In genomic region chr15:82298520-82298919, GRCh38 we compare ENCODE assay signal across 10 cellular contexts. TPM values are rescaled to one million over a fixed set of nuclear protein-coding genes. Genes with fewer than 3 reads are reported as not detected.
DNase-seq lines count a peak whose midpoint lies in the region; ATAC-seq and TF ChIP-seq lines count a peak whose summit lies in the region.
"Had no signal": no experiment of that assay in that cellular context is flagged by ENCODE, and none has a peak within 500 bp of the region (broad histone marks: within the 10 kb centered on the region; RNA-seq: fewer than 3 reads in every experiment).

No MANE protein-coding gene starts in this region.

- H3K4me3 Mint-ChIP-seq in glutamatergic neuron (ENCODE audit: unreplicated experiment) = no peak overlapping the region

- H3K36me3 ChIP-seq in esophagus muscularis mucosa = no peaks in the 10 kb centered on the region
- H3K36me3 ChIP-seq: adrenal gland had no signal

- intact Hi-C loops in esophagus muscularis mucosa (cut with DNase I) = no loop called here

- peaks cover 0 to 4% (median 0%) of the 10 kb centered on the region in 4 donors for H3K4me1 ChIP-seq in esophagus muscularis mucosa
- H3K4me1 ChIP-seq: adrenal gland, Caco-2 had no signal

- DNase-seq in activated T-cell treated with anti-CD3 and anti-CD28 coated beads for 4 hours = peak; percentile 11
- DNase-seq in esophagus muscularis mucosa (ENCODE audit: extremely low spot score) = peak; percentile 62
- DNase-seq in stimulated activated CD4-positive, alpha-beta T cell treated with anti-CD3 and anti-CD28 coated beads, TNF-alpha, amount 100 ng/mL, for 24 hours (ENCODE audit: low read depth in 3 of 3) = peak; percentile 14 to 49 (median 15)
- no peak for DNase-seq in glutamatergic neuron
- no peak for DNase-seq in SW480 (ENCODE audit: low spot score)
- no peak for DNase-seq in omental fat pad (ENCODE audit: low spot score)
- DNase-seq: Caco-2 had no signal

- peak; percentile 50 for ATAC-seq in HG03175 (IDR thresholded peaks at IDR 0.05; ENCODE audit: unreplicated experiment)
- no peak for ATAC-seq in GM18498 (IDR thresholded peaks at IDR 0.05; ENCODE audit: unreplicated experiment)
- ATAC-seq in omental fat pad (ENCODE audit: low FRiP score) = no peak

- H3K27ac ChIP-seq in esophagus muscularis mucosa (replicated peaks in 1 of 4) = no peak overlapping the region
- H3K27ac ChIP-seq: adrenal gland had no signal

- no peak for TF ChIP-seq POLR2A in esophagus muscularis mucosa (IDR thresholded peaks at IDR 0.05; ENCODE audit: low read depth)

- H3K27me3 ChIP-seq in esophagus muscularis mucosa = peaks cover 0 to 13% (median 0%) of the 10 kb centered on the region in 4 donors
- H3K27me3 ChIP-seq: adrenal gland had no signal

- TF ChIP-seq CTCF in esophagus muscularis mucosa (IDR thresholded peaks at IDR 0.05) (no peak), glutamatergic neuron (IDR thresholded peaks at IDR 0.05; ENCODE audit: partially characterized antibody, unreplicated experiment) (no peak), omental fat pad (IDR thresholded peaks at IDR 0.05) (no peak)

- no peaks in the 10 kb centered on the region for H3K36me3 Mint-ChIP-seq in glutamatergic neuron (ENCODE audit: unreplicated experiment)

- no peak overlapping the region for H3K4me3 ChIP-seq in esophagus muscularis mucosa
- H3K4me3 ChIP-seq: adrenal gland had no signal

- H3K4me1 Mint-ChIP-seq in glutamatergic neuron (ENCODE audit: low read depth, unreplicated experiment) = peaks cover 21% of the 10 kb centered on the region

- H3K9me3 Mint-ChIP-seq in glutamatergic neuron (ENCODE audit: unreplicated experiment) = peaks cover 8% of the 10 kb centered on the region

- H3K27me3 Mint-ChIP-seq in glutamatergic neuron (ENCODE audit: unreplicated experiment) = peaks cover 9% of the 10 kb centered on the region

- 66% methylated on average over 4 of the region's 44 CpGs for WGBS in esophagus muscularis mucosa

- H3K27ac Mint-ChIP-seq in glutamatergic neuron (ENCODE audit: unreplicated experiment) = no peak overlapping the region

- no peak for TF ChIP-seq EP300 in esophagus muscularis mucosa (IDR thresholded peaks at IDR 0.05)

- H3K9me3 ChIP-seq in esophagus muscularis mucosa = no peaks in the 10 kb centered on the region
- H3K9me3 ChIP-seq: adrenal gland, Caco-2 had no signal

RNA-seq across cellular contexts. Expression of gene SAXO2, which starts 35.9 kb away (rescaled TPM):
- total RNA-seq in esophagus muscularis mucosa (1 to 10 TPM in 2 of 4 donors, under 1 TPM in 1, not detected in 1; 0.39 to 1.7 (median 1.3) TPM), glutamatergic neuron (ENCODE audit: unreplicated experiment) (0.20 TPM), omental fat pad (1 to 10 TPM in 2 of 4 donors, under 1 TPM in 1, not detected in 1; 0.19 to 6.6 (median 1.9) TPM)

RNA-seq across cellular contexts. Expression of gene EFL1, which starts 36.0 kb away (rescaled TPM):
- total RNA-seq in esophagus muscularis mucosa = 10 to 100 TPM; 13.0 to 17.4 (median 13.2) TPM
- 17.2 TPM for total RNA-seq in glutamatergic neuron (ENCODE audit: unreplicated experiment)
- 10 to 100 TPM; 11.9 to 15.9 (median 14.8) TPM for total RNA-seq in omental fat pad

RNA-seq across cellular contexts. Expression of gene GOLGA6L10, which starts 50.8 kb away (rescaled TPM):
- total RNA-seq in esophagus muscularis mucosa = 1 to 10 TPM in 2 of 4 donors, under 1 TPM in 2; 0.33 to 1.7 (median 0.99) TPM
- 0.96 TPM for total RNA-seq in glutamatergic neuron (ENCODE audit: unreplicated experiment)
- 1 to 10 TPM in 2 of 4 donors, under 1 TPM in 2; 0.56 to 1.3 (median 0.87) TPM for total RNA-seq in omental fat pad

Comparison
In these comparisons a context has a peak if more than half of its experiments do, and no peak if none do; other contexts are left out.
1. DNase-seq: peak in activated T-cell treated with anti-CD3 and anti-CD28 coated beads for 4 hours (single experiment), esophagus muscularis mucosa (single experiment) and stimulated activated CD4-positive, alpha-beta T cell treated with anti-CD3 and anti-CD28 coated beads, TNF-alpha, amount 100 ng/mL, for 24 hours (3 of 3); none in glutamatergic neuron (single experiment), SW480 (single experiment) and omental fat pad (single experiment).